Comparison of ENCODE assay signal across 11 cellular contexts in the genomic region with DNA sequence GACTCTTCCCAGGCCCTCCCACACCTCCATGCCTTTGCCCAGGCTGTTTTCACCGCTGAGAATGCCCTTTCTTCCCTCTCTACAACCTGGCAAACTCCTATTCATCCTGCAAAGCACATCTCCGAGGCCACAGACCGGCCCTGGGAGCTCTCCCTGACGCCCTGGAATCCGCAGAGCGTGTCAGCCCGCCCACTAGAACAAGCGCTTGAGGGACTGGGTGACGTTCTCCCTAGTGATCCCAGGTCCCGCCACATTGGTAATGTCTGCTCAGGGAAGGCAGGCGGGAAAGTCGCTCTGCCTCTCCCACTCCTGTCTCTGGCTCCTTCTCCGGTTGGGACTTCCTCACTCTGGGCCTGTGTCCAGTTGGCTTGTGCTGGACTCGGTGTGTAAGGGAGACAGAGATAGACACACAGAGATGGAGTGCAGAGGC.
DNase-seq lines count a peak whose midpoint lies in the region; ATAC-seq and TF ChIP-seq lines count a peak whose summit lies in the region.
"Had no signal": no experiment of that assay in that cellular context is flagged by ENCODE, and none has a peak within 500 bp of the region (broad histone marks: within the 10 kb centered on the region; RNA-seq: fewer than 3 reads in every experiment).

No MANE protein-coding gene starts in this region.

- intact Hi-C loops in lower lobe of right lung (cut with DNase I): no loop called here

- no peak overlapping the region for H3K27ac Mint-ChIP-seq in activated CD8-positive, alpha-beta memory T cell treated with anti-CD3 and anti-CD28 coated beads, Interleukin-2, amount 10 ng/mL, durations not matched to agents 7 days and 5 days
- no peak overlapping the region for H3K27ac Mint-ChIP-seq in glutamatergic neuron (ENCODE audit: unreplicated experiment)
- H3K27ac Mint-ChIP-seq: dendritic cell treated with granulocyte-macrophage colony-stimulating factor and Interleukin-4, amounts not matched to agents 40 ng/mL and 50 ng/mL, for 4 days had no signal

- H4K20me1 ChIP-seq in smooth muscle cell (ENCODE audit: low read depth): no peaks in the 10 kb centered on the region

- no peaks in the 10 kb centered on the region for H3K9me3 Mint-ChIP-seq in activated CD8-positive, alpha-beta memory T cell treated with anti-CD3 and anti-CD28 coated beads, Interleukin-2, amount 10 ng/mL, durations not matched to agents 7 days and 5 days (ENCODE audit: low read depth)
- peaks cover 43% of the 10 kb centered on the region for H3K9me3 Mint-ChIP-seq in glutamatergic neuron (ENCODE audit: unreplicated experiment)
- H3K9me3 Mint-ChIP-seq: dendritic cell treated with granulocyte-macrophage colony-stimulating factor and Interleukin-4, amounts not matched to agents 40 ng/mL and 50 ng/mL, for 4 days had no signal

- peaks cover 14% of the 10 kb centered on the region for H3F3A ChIP-seq in smooth muscle cell (ENCODE audit: low read depth)

- no peaks in the 10 kb centered on the region for H3K36me3 ChIP-seq in smooth muscle cell (ENCODE audit: low read depth)
- peaks cover 16% of the 10 kb centered on the region for H3K36me3 ChIP-seq in lower lobe of right lung
- H3K36me3 ChIP-seq: transverse colon had no signal

- H3K9me3 ChIP-seq in smooth muscle cell (replicated peaks; ENCODE audit: low read depth): no peaks in the 10 kb centered on the region
- H3K9me3 ChIP-seq in lower lobe of right lung: no peaks in the 10 kb centered on the region
- H3K9me3 ChIP-seq: transverse colon had no signal

- no peak overlapping the region for H2AFZ ChIP-seq in smooth muscle cell (ENCODE audit: low read depth)

- 57% methylated on average over 14 of the region's 14 CpGs for WGBS in smooth muscle cell (ENCODE audit: low lambda C conversion rate)

- peak overlapping the region; percentile 97 for H3K4me2 ChIP-seq in smooth muscle cell

- H3K4me1 ChIP-seq in smooth muscle cell (ENCODE audit: low read depth): peaks cover 35% of the 10 kb centered on the region
- peaks cover 8% of the 10 kb centered on the region for H3K4me1 ChIP-seq in lower lobe of right lung

- TF ChIP-seq CTCF in VCaP (conservative IDR thresholded peaks at IDR 0.05) (no peak), glutamatergic neuron (IDR thresholded peaks at IDR 0.05; ENCODE audit: partially characterized antibody, unreplicated experiment) (no peak), smooth muscle cell (IDR thresholded peaks at IDR 0.05; ENCODE audit: borderline replicate concordance, insufficient read depth, poor library complexity, severe bottlenecking) (no peak), coronary artery (IDR thresholded peaks at IDR 0.05) (no peak), lower lobe of right lung (IDR thresholded peaks at IDR 0.05) (no peak)

- H3K4me3 ChIP-seq in smooth muscle cell: no peak overlapping the region
- H3K4me3 ChIP-seq in coronary artery: no peak overlapping the region
- H3K4me3 ChIP-seq in lower lobe of right lung: no peak overlapping the region

- H3K27me3 Mint-ChIP-seq in activated CD8-positive, alpha-beta memory T cell treated with anti-CD3 and anti-CD28 coated beads, Interleukin-2, amount 10 ng/mL, durations not matched to agents 7 days and 5 days: peaks cover 33% of the 10 kb centered on the region
- peaks cover 38% of the 10 kb centered on the region for H3K27me3 Mint-ChIP-seq in glutamatergic neuron (ENCODE audit: unreplicated experiment)

- no peak for DNase-seq in activated CD8-positive, alpha-beta memory T cell treated with anti-CD3 and anti-CD28 coated beads, Interleukin-2, amount 10 ng/mL, durations not matched to agents 7 days and 5 days
- DNase-seq in activated CD8-positive, alpha-beta memory T cell treated with anti-CD3 and anti-CD28 coated beads, Interleukin-2, amount 50 U/mL, for 4 hours: no peak
- DNase-seq in glutamatergic neuron: no peak
- no peak for DNase-seq in smooth muscle cell (lab: John Stamatoyannopoulos, UW; ENCODE audit: unreplicated experiment)
- no peak for DNase-seq in coronary artery (ENCODE audit: low spot score)
- DNase-seq in lower lobe of right lung: no peak
- DNase-seq: T-helper 9 cell, transverse colon had no signal

- peak overlapping the region; percentile 77; the same call in 1 of the 2 replicates for H3K27ac ChIP-seq in VCaP
- H3K27ac ChIP-seq in smooth muscle cell (ENCODE audit: low read depth): peak overlapping the region; percentile 40
- H3K27ac ChIP-seq in coronary artery: no peak overlapping the region
- no peak overlapping the region for H3K27ac ChIP-seq in lower lobe of right lung
- H3K27ac ChIP-seq: transverse colon had no signal

- no peak overlapping the region for H3K9ac ChIP-seq in smooth muscle cell (ENCODE audit: low read depth)

- H3K27me3 ChIP-seq in smooth muscle cell (ENCODE audit: low read depth): no peaks in the 10 kb centered on the region
- H3K27me3 ChIP-seq in lower lobe of right lung (ENCODE audit: low read depth): peaks cover 19% of the 10 kb centered on the region

- peaks cover 21% of the 10 kb centered on the region for H3K4me1 Mint-ChIP-seq in activated CD8-positive, alpha-beta memory T cell treated with anti-CD3 and anti-CD28 coated beads, Interleukin-2, amount 10 ng/mL, durations not matched to agents 7 days and 5 days
- H3K4me1 Mint-ChIP-seq in glutamatergic neuron (ENCODE audit: low read depth, unreplicated experiment): peaks cover 42% of the 10 kb centered on the region

- CTCF ChIA-PET in activated CD8-positive, alpha-beta memory T cell treated with anti-CD3 and anti-CD28 coated beads, Interleukin-2, amount 10 ng/mL, durations not matched to agents 7 days and 5 days (lab: Charles Lee): interaction anchor here (1.6 kb wide), 1 partner anchor 15 kb away, joined by 4 read pairs; no protein-coding TSS in a partner anchor

- no peaks in the 10 kb centered on the region for H3K79me2 ChIP-seq in smooth muscle cell (ENCODE audit: low read depth)

- peak overlapping the region; percentile 1 for H3K4me3 Mint-ChIP-seq in activated CD8-positive, alpha-beta memory T cell treated with anti-CD3 and anti-CD28 coated beads, Interleukin-2, amount 10 ng/mL, durations not matched to agents 7 days and 5 days
- peak overlapping the region; percentile 87 for H3K4me3 Mint-ChIP-seq in glutamatergic neuron (ENCODE audit: unreplicated experiment)
- H3K4me3 Mint-ChIP-seq: dendritic cell treated with granulocyte-macrophage colony-stimulating factor and Interleukin-4, amounts not matched to agents 40 ng/mL and 50 ng/mL, for 4 days had no signal

- no peak for ATAC-seq in activated CD8-positive, alpha-beta memory T cell treated with anti-CD3 and anti-CD28 coated beads, Interleukin-2, amount 10 ng/mL, durations not matched to agents 7 days and 5 days
- ATAC-seq in GM18502 (IDR thresholded peaks at IDR 0.05; ENCODE audit: poor library complexity, unreplicated experiment) (no peak), lower lobe of right lung (no peak)

- H3K36me3 Mint-ChIP-seq in activated CD8-positive, alpha-beta memory T cell treated with anti-CD3 and anti-CD28 coated beads, Interleukin-2, amount 10 ng/mL, durations not matched to agents 7 days and 5 days: no peaks in the 10 kb centered on the region
- no peaks in the 10 kb centered on the region for H3K36me3 Mint-ChIP-seq in glutamatergic neuron (ENCODE audit: unreplicated experiment)

Comparison
In these comparisons a context has a peak if more than half of its experiments do, and no peak if none do; other contexts are left out.
1. H3K27ac ChIP-seq: peak in VCaP (single experiment) and smooth muscle cell (single experiment); none in coronary artery (0 of 2) and lower lobe of right lung (single experiment).